Comparison of ENCODE assay signal across 24 cellular contexts in the genomic region with DNA sequence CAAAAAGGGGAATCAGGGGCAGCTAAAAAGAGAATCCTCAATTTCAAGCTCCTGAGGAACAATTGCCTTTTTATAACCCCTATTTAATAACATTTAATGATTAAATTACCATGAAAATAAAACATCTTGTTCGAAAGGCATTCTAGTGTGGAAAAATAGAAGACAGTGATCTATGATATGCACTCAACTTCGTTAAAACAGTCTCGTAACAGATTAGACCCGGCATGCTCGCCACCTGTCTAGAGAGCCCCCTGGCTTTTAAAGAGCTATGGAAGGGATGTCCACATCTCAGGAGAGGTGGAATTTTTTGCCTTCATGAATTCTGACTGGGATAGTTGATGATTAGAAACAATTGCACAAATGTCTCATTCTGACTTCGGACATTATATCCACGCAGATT.
"Had no signal": no experiment of that assay in that cellular context is flagged by ENCODE, and none has a peak within 500 bp of the region (broad histone marks: within the 10 kb centered on the region; RNA-seq: fewer than 3 reads in every experiment).

No MANE protein-coding gene starts in this region.

- H3K4me1 ChIP-seq: stomach, suprapubic skin, testis, tibial nerve, transverse colon, upper lobe of left lung, upper lobe of right lung, uterus, vagina had no signal

- H3K36me3 ChIP-seq: stomach, suprapubic skin, thoracic aorta, thyroid gland, tibial artery, tibial nerve, transverse colon, upper lobe of left lung, upper lobe of right lung, uterus, vagina had no signal

- DNase-seq: stimulated activated CD4-positive, alpha-beta T cell treated with anti-CD3 and anti-CD28 coated beads, Interleukin-2, amount 100 ng/mL, for 48 hours; stimulated activated CD4-positive, alpha-beta T cell treated with anti-CD3 and anti-CD28 coated beads, Interleukin-4, amount 100 ng/mL, for 1 hour; stimulated activated CD4-positive, alpha-beta T cell treated with anti-CD3 and anti-CD28 coated beads, Interleukin-4, amount 100 ng/mL, for 24 hours; stimulated activated CD4-positive, alpha-beta T cell treated with anti-CD3 and anti-CD28 coated beads, Interleukin-4, amount 100 ng/mL, for 4 hours; stimulated activated CD8-positive, alpha-beta memory T cell treated with anti-CD3 and anti-CD28 coated beads, Interleukin-4, amount 100 ng/mL, for 48 hours; stimulated activated naive B cell treated with anti-CD40 and anti-IgM and Interleukin-4, amounts not matched to agents 10 μg/mL and 1 μg/mL and 100 μg/mL, for 72 hours; stimulated activated naive CD4-positive, alpha-beta T cell; stimulated activated naive CD4-positive, alpha-beta T cell treated with Interleukin-2 at 50 U/mL for 16 hours; stimulated activated naive CD8-positive, alpha-beta T cell treated with anti-CD3 and anti-CD28 coated beads, Interleukin-15, amount 100 ng/mL, for 72 hours; stimulated activated naive CD8-positive, alpha-beta T cell treated with anti-CD3 and anti-CD28 coated beads, Interleukin-15, Interleukin-2, amounts not matched to agents 100 U/mL and 50 U/mL, for 24 hours; stomach; substantia nigra; testis; thyroid gland; tibial artery; transverse colon; trophoblast cell; upper lobe of left lung; upper lobe of right lung; uterus had no signal

- H3K9me3 ChIP-seq: stomach, suprapubic skin, testis, thoracic aorta, thyroid gland, tibial artery, transverse colon, upper lobe of left lung, upper lobe of right lung, uterus, vagina had no signal

- H3K27ac ChIP-seq: stomach, suprapubic skin, testis, thoracic aorta, thyroid gland, tibial artery, tibial nerve, transverse colon, upper lobe of left lung, upper lobe of right lung, uterus, vagina had no signal

- H3K27me3 ChIP-seq: testis, thyroid gland, tibial artery, transverse colon, upper lobe of left lung, upper lobe of right lung, uterus, vagina had no signal

- H3K4me3 ChIP-seq: stomach, suprapubic skin, testis, thoracic aorta, thyroid gland, tibial artery, tibial nerve, transverse colon, upper lobe of left lung, upper lobe of right lung, uterus, vagina had no signal
